Comparison of ENCODE assay signal across 7 cellular contexts in the genomic region with DNA sequence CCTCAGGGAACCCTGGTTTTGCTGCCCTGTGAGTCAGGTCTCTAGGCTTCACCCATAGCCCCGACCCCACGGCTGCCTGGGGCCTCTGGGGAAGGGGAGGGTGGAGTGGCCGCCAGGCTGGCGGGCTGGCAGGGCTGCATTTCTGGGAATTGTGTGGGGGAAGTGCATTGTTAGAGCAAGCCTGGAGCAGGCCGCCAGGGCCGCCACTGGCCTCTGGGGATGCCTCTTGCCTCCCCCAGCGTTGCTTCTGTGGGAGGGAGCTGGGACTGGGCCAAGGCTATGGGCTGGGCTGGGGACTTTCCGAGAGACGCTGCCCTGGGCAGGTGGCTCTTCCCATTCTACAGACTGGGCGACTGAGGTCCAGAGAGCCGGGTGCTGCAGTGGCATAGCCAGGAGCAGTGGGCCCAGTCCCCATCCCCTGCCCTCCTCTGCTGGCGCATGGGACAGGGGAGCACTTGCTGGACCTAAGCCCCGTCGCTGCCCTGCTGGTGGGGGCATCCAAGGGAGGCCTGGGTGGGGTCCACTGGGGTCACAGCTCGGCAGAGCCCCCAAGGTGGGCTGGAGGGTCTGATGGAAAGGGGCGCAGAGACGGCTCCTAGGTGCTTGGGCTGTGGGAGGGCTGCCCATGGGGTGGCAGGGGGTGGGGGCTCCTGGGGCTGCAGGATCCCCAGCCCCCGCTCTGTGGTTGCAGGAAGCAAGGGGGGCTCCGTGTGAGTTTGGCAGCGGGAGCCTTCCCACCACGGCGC. TPM values are rescaled to one million over a fixed set of nuclear protein-coding genes. Genes with fewer than 3 reads are reported as not detected.
DNase-seq lines count a peak whose midpoint lies in the region; ATAC-seq, FAIRE-seq and TF ChIP-seq lines count a peak whose summit lies in the region.
"Had no signal": no experiment of that assay in that cellular context is flagged by ENCODE, and none has a peak within 500 bp of the region (broad histone marks: within the 10 kb centered on the region; RNA-seq: fewer than 3 reads in every experiment).

No MANE protein-coding gene starts in this region.

- no peaks in the 10 kb centered on the region for H3K9me1 ChIP-seq in endothelial cell of umbilical vein (replicated peaks; ENCODE audit: control insufficient read depth, extremely low read depth, insufficient read depth, low read length)

- no peaks in the 10 kb centered on the region for H3K36me3 ChIP-seq in endothelial cell of umbilical vein (ENCODE audit: control insufficient read depth in 2 of 2, extremely low read depth in 1 of 2, insufficient read depth in 2 of 2, low read length in 2 of 2)
- no peaks in the 10 kb centered on the region for H3K36me3 ChIP-seq in skeletal muscle tissue (ENCODE audit: control insufficient read depth in 3 of 3, insufficient read depth in 3 of 3, low read length in 3 of 3)

- H3K9me3 ChIP-seq in endothelial cell of umbilical vein (replicated peaks; ENCODE audit: control insufficient read depth, insufficient read depth, low read length) (no peaks in the 10 kb centered on the region), skeletal muscle tissue (ENCODE audit: control insufficient read depth in 3 of 3, low read length in 3 of 3) (no peaks in the 10 kb centered on the region)

- no peak overlapping the region for H2AFZ ChIP-seq in endothelial cell of umbilical vein (ENCODE audit: low read depth, low read length)

- no peak overlapping the region for H3K4me3 ChIP-seq in endothelial cell of umbilical vein (replicated peaks in 1 of 3; ENCODE audit: insufficient read depth in 1 of 3, low read depth in 1 of 3, low read length in 3 of 3)
- peak overlapping the region in 1 of 3 donors; percentile 13 for H3K4me3 ChIP-seq in skeletal muscle tissue (ENCODE audit: low read length in 3 of 3)

- H3K27ac ChIP-seq in endothelial cell of umbilical vein (ENCODE audit: insufficient read depth, low read depth, low read length) (peak overlapping the region; percentile 83), skeletal muscle tissue (ENCODE audit: low read depth, low read length) (peak overlapping the region; percentile 76)

- no peaks in the 10 kb centered on the region for H4K20me1 ChIP-seq in endothelial cell of umbilical vein (replicated peaks; ENCODE audit: control insufficient read depth, extremely low read depth, insufficient read depth, low read length)

- H3K4me1 ChIP-seq in endothelial cell of umbilical vein (ENCODE audit: control insufficient read depth, extremely low read depth, insufficient read depth, low read length): peaks cover 65% of the 10 kb centered on the region
- H3K4me1 ChIP-seq in skeletal muscle tissue (ENCODE audit: control insufficient read depth in 3 of 3, insufficient read depth in 3 of 3, low read length in 3 of 3): peaks cover 2 to 22% (median 18%) of the 10 kb centered on the region in 3 donors

- DNase-seq in M059J (ENCODE audit: low read depth) (peak; percentile 87), endothelial cell of umbilical vein (ENCODE audit: low read depth, low spot score) (peak; percentile 84), NCI-H1105 treated with DMSO at 0.1 percent for 48 hours (lab: John Stamatoyannopoulos, UW) (no peak)
- DNase-seq: activated B cell treated with CpG ODN at 0.5 μM for 24 hours had no signal

- no peak overlapping the region for H3K4me2 ChIP-seq in endothelial cell of umbilical vein (ENCODE audit: insufficient read depth, low read length)

- FAIRE-seq in endothelial cell of umbilical vein (lab: Jason Lieb, UNC): peak; percentile 87

- H3K27me3 ChIP-seq in endothelial cell of umbilical vein (ENCODE audit: control insufficient read depth in 2 of 2, insufficient read depth in 2 of 2, low read length in 2 of 2) (no peaks in the 10 kb centered on the region), skeletal muscle tissue (ENCODE audit: control insufficient read depth in 3 of 3, insufficient read depth in 3 of 3, low read length in 3 of 3) (peaks cover 22 to 56% (median 46%) of the 10 kb centered on the region in 3 donors)

- intact Hi-C loops in endothelial cell of umbilical vein (cut with micrococcal nuclease): loop anchor here (2.0 to 10.0 kb wide), 4 partner anchors 83 to 517 kb away; partner anchors contain the start of genes DNAJC5 and UCKL1

- BruUV-seq in endothelial cell of umbilical vein (replicated peaks; lab: Mats Ljungman, UMichigan): no TSS peak

- H3K79me2 ChIP-seq in endothelial cell of umbilical vein (ENCODE audit: control insufficient read depth, insufficient read depth, low read length): no peaks in the 10 kb centered on the region

- no peak for TF ChIP-seq POLR2A in endothelial cell of umbilical vein (IDR thresholded peaks at IDR 0.05; ENCODE audit: low read depth, low read length)

- H3K9ac ChIP-seq in endothelial cell of umbilical vein (replicated peaks; ENCODE audit: extremely low read depth, insufficient read depth, low read length) (peak overlapping the region; percentile 12), skeletal muscle tissue (ENCODE audit: low read depth in 1 of 3, low read length in 3 of 3) (peak overlapping the region in 1 of 3 donors; percentile 45)

- TF ChIP-seq CTCF in endothelial cell of umbilical vein (IDR thresholded peaks at IDR 0.05; ENCODE audit: extremely low read depth in 1 of 2, insufficient read depth in 1 of 2, low read depth in 1 of 2, low read length in 2 of 2): peak in 1 of 2 donors; percentile 38

- dilution Hi-C loops in endothelial cell of umbilical vein (cut with MboI; ENCODE audit: extremely low pct_ligation_motif_present, low sequenced_read_pairs): no loop called here

- ATAC-seq in HG03520 (IDR thresholded peaks at IDR 0.05; ENCODE audit: unreplicated experiment) (no peak), HG02938 (IDR thresholded peaks at IDR 0.05; ENCODE audit: unreplicated experiment) (no peak)

- CTCF ChIA-PET in endothelial cell of umbilical vein (lab: Charles Lee): interaction anchor here (1.4 to 15.2 kb wide), 5 partner anchors 11 to 82 kb away, joined by 3 to 412 read pairs (median 18); partner anchors contain the start of genes C20orf204, PRPF6 and SAMD10

- POLR2A ChIA-PET in endothelial cell of umbilical vein (lab: Charles Lee): interaction anchor here (0.7 kb wide), 1 partner anchor 17 kb away, joined by 6 read pairs; no protein-coding TSS in a partner anchor

RNA-seq across cellular contexts. Expression of gene SOX18, which starts 6.6 kb away (rescaled TPM):
- not detected in 2 replicates for total RNA-seq in M059J (2014; rRNA removed; shearing (Covaris generic))
- total RNA-seq in endothelial cell of umbilical vein (175 and 211 TPM in 2 replicates), skeletal muscle tissue (3.7 TPM)
- 20.9 and 21.8 TPM in 2 replicates for polyA plus RNA-seq in endothelial cell of umbilical vein
- polyA plus RNA-seq in endothelial cell of umbilical vein (2011; cell fraction: cytosol; rRNA removed): 10.8 and 19.2 TPM in 2 replicates
- 9.0 and 10.9 TPM in 2 replicates for polyA plus RNA-seq in endothelial cell of umbilical vein (2011; cell fraction: nucleus; rRNA removed)
- polyA plus RNA-seq in endothelial cell of umbilical vein (2012): 23.0 and 49.2 TPM in 2 replicates
- 3.7 and 6.5 TPM in 2 replicates for polyA minus RNA-seq in endothelial cell of umbilical vein
- 2.9 TPM for polyA minus RNA-seq in endothelial cell of umbilical vein (2011; cell fraction: cytosol; rRNA and poly(A)+ RNA removed)
- 4.4 and 13.0 TPM in 2 replicates for polyA minus RNA-seq in endothelial cell of umbilical vein (2011; cell fraction: nucleus; rRNA and poly(A)+ RNA removed)
- total RNA-seq: activated B cell treated with CpG ODN at 0.5 μM for 24 hours had no signal

RNA-seq across cellular contexts. Expression of gene TCEA2, which starts 6.9 kb away (rescaled TPM):
- 21.1 and 28.7 TPM in 2 replicates for total RNA-seq in M059J (2014; rRNA removed; shearing (Covaris generic))
- total RNA-seq in endothelial cell of umbilical vein (65.5 and 71.3 TPM in 2 replicates), skeletal muscle tissue (8.4 TPM)
- 53.1 and 56.0 TPM in 2 replicates for polyA plus RNA-seq in endothelial cell of umbilical vein
- 37.0 and 47.4 TPM in 2 replicates for polyA plus RNA-seq in endothelial cell of umbilical vein (2011; cell fraction: cytosol; rRNA removed)
- 97.1 and 136 TPM in 2 replicates for polyA plus RNA-seq in endothelial cell of umbilical vein (2011; cell fraction: nucleus; rRNA removed)
- 46.9 and 80.2 TPM in 2 replicates for polyA plus RNA-seq in endothelial cell of umbilical vein (2012)
- 24.5 and 35.3 TPM in 2 replicates for polyA minus RNA-seq in endothelial cell of umbilical vein
- 19.4 TPM for polyA minus RNA-seq in endothelial cell of umbilical vein (2011; cell fraction: cytosol; rRNA and poly(A)+ RNA removed)
- polyA minus RNA-seq in endothelial cell of umbilical vein (2011; cell fraction: nucleus; rRNA and poly(A)+ RNA removed): 15.8 and 34.4 TPM in 2 replicates

RNA-seq across cellular contexts. Expression of gene C20orf204, which starts 20.1 kb away (rescaled TPM):
- 0.02 TPM in 2 replicates for total RNA-seq in M059J (2014; rRNA removed; shearing (Covaris generic))
- total RNA-seq in endothelial cell of umbilical vein: 5.8 and 6.0 TPM in 2 replicates
- polyA plus RNA-seq in endothelial cell of umbilical vein: 2.8 and 4.5 TPM in 2 replicates
- polyA plus RNA-seq in endothelial cell of umbilical vein (2011; cell fraction: cytosol; rRNA removed): 0.79 and 1.2 TPM in 2 replicates
- polyA plus RNA-seq in endothelial cell of umbilical vein (2011; cell fraction: nucleus; rRNA removed): 2.4 and 2.8 TPM in 2 replicates
- polyA plus RNA-seq in endothelial cell of umbilical vein (2012): 0.66 and 1.6 TPM in 2 replicates
- polyA minus RNA-seq in endothelial cell of umbilical vein: 1.0 and 1.5 TPM in 2 replicates
- 1.7 TPM for polyA minus RNA-seq in endothelial cell of umbilical vein (2011; cell fraction: cytosol; rRNA and poly(A)+ RNA removed)
- polyA minus RNA-seq in endothelial cell of umbilical vein (2011; cell fraction: nucleus; rRNA and poly(A)+ RNA removed): 2.2 and 4.4 TPM in 2 replicates
- total RNA-seq in skeletal muscle tissue: 0.52 TPM

RNA-seq across cellular contexts. Expression of gene RGS19, which starts 23.3 kb away (rescaled TPM):
- 23.7 and 33.6 TPM in 2 replicates for total RNA-seq in M059J (2014; rRNA removed; shearing (Covaris generic))
- total RNA-seq in endothelial cell of umbilical vein (27.8 and 28.3 TPM in 2 replicates), skeletal muscle tissue (5.2 TPM)
- 33.7 and 69.6 TPM in 2 replicates for polyA plus RNA-seq in endothelial cell of umbilical vein
- polyA plus RNA-seq in endothelial cell of umbilical vein (2011; cell fraction: cytosol; rRNA removed): 21.3 and 30.8 TPM in 2 replicates
- polyA plus RNA-seq in endothelial cell of umbilical vein (2011; cell fraction: nucleus; rRNA removed): 12.0 and 13.9 TPM in 2 replicates
- 24.7 and 27.7 TPM in 2 replicates for polyA plus RNA-seq in endothelial cell of umbilical vein (2012)
- polyA minus RNA-seq in endothelial cell of umbilical vein: 14.0 and 19.0 TPM in 2 replicates
- 16.2 TPM for polyA minus RNA-seq in endothelial cell of umbilical vein (2011; cell fraction: cytosol; rRNA and poly(A)+ RNA removed)
- 4.2 and 5.7 TPM in 2 replicates for polyA minus RNA-seq in endothelial cell of umbilical vein (2011; cell fraction: nucleus; rRNA and poly(A)+ RNA removed)

RNA-seq across cellular contexts. Expression of gene OPRL1, which starts 23.8 kb away (rescaled TPM):
- 0.59 TPM in 1 of 2 replicates, not detected in the other for total RNA-seq in M059J (2014; rRNA removed; shearing (Covaris generic))
- 1.9 and 2.2 TPM in 2 replicates for total RNA-seq in endothelial cell of umbilical vein
- 2.0 and 2.6 TPM in 2 replicates for polyA plus RNA-seq in endothelial cell of umbilical vein
- polyA plus RNA-seq in endothelial cell of umbilical vein (2011; cell fraction: cytosol; rRNA removed): 1.3 and 1.8 TPM in 2 replicates
- 1.8 and 2.3 TPM in 2 replicates for polyA plus RNA-seq in endothelial cell of umbilical vein (2011; cell fraction: nucleus; rRNA removed)
- polyA plus RNA-seq in endothelial cell of umbilical vein (2012): 2.3 and 5.2 TPM in 2 replicates
- polyA minus RNA-seq in endothelial cell of umbilical vein: 2.3 and 3.7 TPM in 2 replicates
- not detected for polyA minus RNA-seq in endothelial cell of umbilical vein (2011; cell fraction: cytosol; rRNA and poly(A)+ RNA removed)
- 0.43 and 0.91 TPM in 2 replicates for polyA minus RNA-seq in endothelial cell of umbilical vein (2011; cell fraction: nucleus; rRNA and poly(A)+ RNA removed)
- 0.52 TPM for total RNA-seq in skeletal muscle tissue

Comparison
In these comparisons a context has a peak if more than half of its experiments do, and no peak if none do; other contexts are left out.
1. RNA of gene SOX18, which starts 6.6 kb away (total RNA-seq): 175 to 211 TPM in endothelial cell of umbilical vein; 3.7 TPM in skeletal muscle tissue (single experiment) and not detected in M059J; every median in the first group is over 10 times any median in the second.